In genomic region chr4:24909606-24910005, GRCh38 we compare ENCODE assay signal across 1 cellular context. TPM values are rescaled to one million over a fixed set of nuclear protein-coding genes. Genes with fewer than 3 reads are reported as not detected.
"Had no signal": no experiment of that assay in that cellular context is flagged by ENCODE, and none has a peak within 500 bp of the region (broad histone marks: within the 10 kb centered on the region; RNA-seq: fewer than 3 reads in every experiment).

No MANE protein-coding gene starts in this region.

RNA-seq across cellular contexts. Expression of gene CCDC149, which starts 3.2 kb away (rescaled TPM):
- total RNA-seq: OCI-LY7 had no signal
